Comparison of ENCODE assay signal across 8 cellular contexts in the genomic region with DNA sequence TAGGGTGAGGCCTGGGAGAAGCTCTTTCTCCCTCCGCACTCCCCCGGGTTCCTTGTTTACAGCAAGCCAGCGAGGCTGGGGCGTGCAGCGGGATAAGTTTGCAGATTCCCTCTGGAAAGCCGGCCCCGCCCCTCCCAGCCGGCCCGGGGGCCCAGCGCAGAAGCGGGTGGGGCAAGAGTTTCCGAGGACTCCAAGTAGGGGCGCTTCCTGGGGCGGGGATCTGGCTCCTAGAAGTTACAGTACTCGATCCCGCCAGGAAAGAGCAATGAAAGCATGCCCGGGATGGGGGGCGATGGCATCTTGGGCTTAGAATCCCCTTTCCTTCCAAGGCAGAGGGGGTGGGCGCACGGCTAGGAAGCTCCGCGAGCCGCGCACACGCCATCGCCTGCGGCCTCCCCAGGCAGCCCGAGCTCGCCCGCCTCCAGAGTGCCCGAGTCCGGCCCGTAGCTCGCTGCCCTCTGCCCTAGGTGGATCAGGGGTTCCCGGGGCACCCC. TPM values are rescaled to one million over a fixed set of nuclear protein-coding genes. Genes with fewer than 3 reads are reported as not detected.
A peak's percentile ranks its signal among the peaks of the same experiment; 100 is the strongest.
DNase-seq lines count a peak whose midpoint lies in the region; ATAC-seq and TF ChIP-seq lines count a peak whose summit lies in the region.

No MANE protein-coding gene starts in this region.

- H3K27me3 ChIP-seq in ACC112 (ENCODE audit: insufficient read depth, low read length), result no peaks in the 10 kb centered on the region

- no peaks in the 10 kb centered on the region for H3K4me1 ChIP-seq in ACC112 (ENCODE audit: control insufficient read depth, insufficient read depth, low read length, unreplicated experiment)

- peak; percentile 27 for ATAC-seq in GM19023 (IDR thresholded peaks at IDR 0.05; ENCODE audit: unreplicated experiment)
- ATAC-seq in sciatic nerve, result peak; percentile 72

- intact Hi-C loops in sciatic nerve (cut with DNase I), result no loop called here

- in situ Hi-C loops in astrocyte of the cerebellum (cut with HindIII; ENCODE audit: low sequenced_read_pairs), result no loop called here

- peak overlapping the region; percentile 95 for H3K4me3 ChIP-seq in ACC112 (ENCODE audit: low read depth, low read length)
- peak overlapping the region; percentile 75 for H3K4me3 ChIP-seq in LNCaP clone FGC (ENCODE audit: low read depth, low read length)
- H3K4me3 ChIP-seq in astrocyte of the cerebellum (ENCODE audit: low read depth, low read length), result peak overlapping the region; percentile 86
- H3K4me3 ChIP-seq in iPS-11a (ENCODE audit: low read depth, low read length), result peak overlapping the region; percentile 77

- no peak overlapping the region; the same call in 1 of the 2 replicates for H3K27ac ChIP-seq in ACC112 (ENCODE audit: low read depth, low read length)

- H2AFZ ChIP-seq in ACC112 (ENCODE audit: low read length, unreplicated experiment), result peak overlapping the region; percentile 68

- no peak for TF ChIP-seq CTCF in LNCaP clone FGC (IDR thresholded peaks at IDR 0.05; ENCODE audit: control insufficient read depth, extremely low read depth, insufficient read depth)
- no peak for TF ChIP-seq CTCF in astrocyte of the cerebellum (IDR thresholded peaks at IDR 0.05; ENCODE audit: low read depth, low read length, missing control alignments)

- H3K36me3 ChIP-seq in ACC112 (ENCODE audit: insufficient read depth, low read length), result no peaks in the 10 kb centered on the region

- H3K79me2 ChIP-seq in ACC112 (ENCODE audit: control insufficient read depth, insufficient read depth, low read length, unreplicated experiment), result peaks cover 6% of the 10 kb centered on the region

- DNase-seq in LNCaP clone FGC (ENCODE audit: low read depth), result no peak
- no peak for DNase-seq in astrocyte of the cerebellum (ENCODE audit: low read depth)
- DNase-seq in sciatic nerve (ENCODE audit: low spot score), result peak; percentile 84
- no peak for DNase-seq in activated gamma-delta T cell (lab: John Stamatoyannopoulos, UW)
- DNase-seq in stimulated activated CD4-positive, alpha-beta T cell treated with anti-CD3 and anti-CD28 coated beads, Interleukin-4, amount 100 ng/mL, for 24 hours, result no peak

RNA-seq across cellular contexts. Expression of gene TST, which starts 0.4 kb away (rescaled TPM):
- 20.6 TPM for total RNA-seq in sciatic nerve

RNA-seq across cellular contexts. Expression of gene MPST, which starts 0.7 kb away (rescaled TPM):
- total RNA-seq in sciatic nerve, result 36.4 TPM

RNA-seq across cellular contexts. Expression of gene KCTD17, which starts 32.7 kb away (rescaled TPM):
- total RNA-seq in sciatic nerve, result 17.5 TPM
